9 cellular contexts compared by ENCODE assay signal in genomic region chr4:119025916-119026661, GRCh38.
DNase-seq lines count a peak whose midpoint lies in the region; ATAC-seq, FAIRE-seq and TF ChIP-seq lines count a peak whose summit lies in the region.
"Had no signal": no experiment of that assay in that cellular context is flagged by ENCODE, and none has a peak within 500 bp of the region (broad histone marks: within the 10 kb centered on the region; RNA-seq: fewer than 3 reads in every experiment).

No MANE protein-coding gene starts in this region.

- peak overlapping the region; percentile 74 for H3K27ac Mint-ChIP-seq in osteocyte (ENCODE audit: unreplicated experiment)
- H3K27ac Mint-ChIP-seq in activated naive CD8-positive, alpha-beta T cell treated with anti-CD3 and anti-CD28 coated beads, Interleukin-2, amount 50 U/mL, for 24 hours: no peak overlapping the region

- no peak overlapping the region for H3K4me3 Mint-ChIP-seq in osteocyte (ENCODE audit: unreplicated experiment)
- no peak overlapping the region for H3K4me3 Mint-ChIP-seq in activated naive CD8-positive, alpha-beta T cell treated with anti-CD3 and anti-CD28 coated beads, Interleukin-2, amount 50 U/mL, for 24 hours

- H3K4me3 ChIP-seq in BJ (ENCODE audit: low read depth, low read length): no peak overlapping the region
- H3K4me3 ChIP-seq in fibroblast of mammary gland (ENCODE audit: control insufficient read depth, low read depth, low read length): peak overlapping the region; percentile 28

- H3K27me3 Mint-ChIP-seq in osteocyte (ENCODE audit: unreplicated experiment): no peaks in the 10 kb centered on the region
- peaks cover 2% of the 10 kb centered on the region for H3K27me3 Mint-ChIP-seq in activated naive CD8-positive, alpha-beta T cell treated with anti-CD3 and anti-CD28 coated beads, Interleukin-2, amount 50 U/mL, for 24 hours

- H3K36me3 ChIP-seq in BJ (ENCODE audit: control insufficient read depth, insufficient read depth, low read length): peaks cover 8% of the 10 kb centered on the region

- H3K9me3 Mint-ChIP-seq in osteocyte (ENCODE audit: unreplicated experiment): no peaks in the 10 kb centered on the region
- H3K9me3 Mint-ChIP-seq in activated naive CD8-positive, alpha-beta T cell treated with anti-CD3 and anti-CD28 coated beads, Interleukin-2, amount 50 U/mL, for 24 hours: no peaks in the 10 kb centered on the region

- ATAC-seq in activated naive CD8-positive, alpha-beta T cell treated with anti-CD3 and anti-CD28 coated beads, Interleukin-2, amount 50 U/mL, for 24 hours: no peak
- ATAC-seq in HG02870 (IDR thresholded peaks at IDR 0.05; ENCODE audit: unreplicated experiment) (no peak), GM19328 (IDR thresholded peaks at IDR 0.05; ENCODE audit: unreplicated experiment) (no peak)

- CTCF ChIA-PET in BJ (lab: Yijun Ruan, JAX): interaction anchor here (1.2 to 1.3 kb wide), 4 partner anchors 8 to 38 kb away, joined by 3 to 4 read pairs (median 4); no protein-coding TSS in a partner anchor

- peak; percentile 90 for DNase-seq in BJ (ENCODE audit: low read depth)
- peak; percentile 72 for DNase-seq in RPMI7951 (ENCODE audit: low read depth)
- peak; percentile 95 for DNase-seq in fibroblast of mammary gland (ENCODE audit: low read depth)
- DNase-seq in osteocyte (ENCODE audit: extremely low spot score, unreplicated experiment): no peak
- no peak for DNase-seq in activated naive CD8-positive, alpha-beta T cell treated with anti-CD3 and anti-CD28 coated beads, Interleukin-2, amount 50 U/mL, for 24 hours
- no peak for DNase-seq in GM19239 (ENCODE audit: insufficient read length, low spot score)
- DNase-seq: GF-D8 had no signal

- H3K27me3 ChIP-seq in BJ (ENCODE audit: control insufficient read depth, insufficient read depth, low read length): no peaks in the 10 kb centered on the region

- TF ChIP-seq CTCF in BJ (IDR thresholded peaks at IDR 0.05; ENCODE audit: insufficient read depth, low read depth, low read length) (no peak), fibroblast of mammary gland (conservative IDR thresholded peaks at IDR 0.05; ENCODE audit: control insufficient read depth, insufficient read depth, low read depth, low read length) (no peak), osteocyte (IDR thresholded peaks at IDR 0.05) (no peak)

- H3K4me1 Mint-ChIP-seq in osteocyte (ENCODE audit: unreplicated experiment): peaks cover 27% of the 10 kb centered on the region
- H3K4me1 Mint-ChIP-seq in activated naive CD8-positive, alpha-beta T cell treated with anti-CD3 and anti-CD28 coated beads, Interleukin-2, amount 50 U/mL, for 24 hours: no peaks in the 10 kb centered on the region

- FAIRE-seq in GM19239 (lab: Jason Lieb, UNC): no peak

- H3K36me3 Mint-ChIP-seq in osteocyte (ENCODE audit: unreplicated experiment): no peaks in the 10 kb centered on the region
- H3K36me3 Mint-ChIP-seq in activated naive CD8-positive, alpha-beta T cell treated with anti-CD3 and anti-CD28 coated beads, Interleukin-2, amount 50 U/mL, for 24 hours (ENCODE audit: low read depth): no peaks in the 10 kb centered on the region

- POLR2A ChIA-PET in BJ (lab: Charles Lee): interaction anchor here (0.5 to 3.9 kb wide), 15 partner anchors 8 to 639 kb away, joined by 3 to 20 read pairs (median 5); partner anchors contain the start of gene USP53

Comparison
In these comparisons a context has a peak if more than half of its experiments do, and no peak if none do; other contexts are left out.
1. DNase-seq: peak in BJ (single experiment), RPMI7951 (single experiment) and fibroblast of mammary gland (single experiment); none in osteocyte (single experiment), activated naive CD8-positive, alpha-beta T cell treated with anti-CD3 and anti-CD28 coated beads, Interleukin-2, amount 50 U/mL, for 24 hours (single experiment) and GM19239 (single experiment).